ENCODE assay signal across 15 cellular contexts in the genomic region with DNA sequence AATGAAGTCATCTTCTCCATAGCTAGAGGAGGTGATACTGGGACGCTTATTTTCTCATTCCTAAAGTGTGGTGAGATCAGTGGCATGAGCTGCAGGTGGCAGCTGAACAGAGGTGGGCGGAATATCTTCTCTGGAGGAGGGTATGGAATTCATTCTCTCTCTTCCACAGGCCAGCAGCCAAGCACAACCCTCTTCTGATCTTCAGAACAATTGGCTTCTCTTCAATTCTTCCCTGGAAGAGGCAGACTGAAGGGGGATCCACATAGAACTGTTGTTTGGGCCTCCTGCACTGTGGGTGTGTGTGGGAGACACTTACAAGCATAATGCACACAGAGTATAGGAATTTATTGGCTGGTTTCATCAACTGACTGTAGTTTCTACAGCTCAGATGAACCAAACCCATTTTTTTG.
DNase-seq lines count a peak whose midpoint lies in the region; ATAC-seq, FAIRE-seq and TF ChIP-seq lines count a peak whose summit lies in the region.
"Had no signal": no experiment of that assay in that cellular context is flagged by ENCODE, and none has a peak within 500 bp of the region (broad histone marks: within the 10 kb centered on the region; RNA-seq: fewer than 3 reads in every experiment).

No MANE protein-coding gene starts in this region.

- H3K9me3 ChIP-seq in astrocyte (ENCODE audit: insufficient read depth, low read depth, low read length) (no peaks in the 10 kb centered on the region), aorta (ENCODE audit: control insufficient read depth, low read length) (no peaks in the 10 kb centered on the region)
- H3K9me3 ChIP-seq: esophagus squamous epithelium, ovary, stomach had no signal

- 89 to 94% methylated on average over 2 of the region's 2 CpGs for WGBS in aorta, 2 donors

- peaks cover 35% of the 10 kb centered on the region for H3K4me1 Mint-ChIP-seq in astrocyte (ENCODE audit: low read depth, unreplicated experiment)
- H3K4me1 Mint-ChIP-seq in type B pancreatic cell (ENCODE audit: unreplicated experiment): peaks cover 42% of the 10 kb centered on the region

- H3K36me3 Mint-ChIP-seq in astrocyte (ENCODE audit: low read depth, unreplicated experiment) (no peaks in the 10 kb centered on the region), type B pancreatic cell (no peaks in the 10 kb centered on the region)

- no peak overlapping the region for H3K9ac ChIP-seq in astrocyte (ENCODE audit: low read length)

- H3K27me3 Mint-ChIP-seq in astrocyte (ENCODE audit: low read depth, unreplicated experiment) (no peaks in the 10 kb centered on the region), type B pancreatic cell (peaks cover 8% of the 10 kb centered on the region)
- H3K27me3 Mint-ChIP-seq: B cell had no signal

- H3K27me3 ChIP-seq in astrocyte (ENCODE audit: insufficient read depth, low read length): no peaks in the 10 kb centered on the region
- H3K27me3 ChIP-seq in aorta (ENCODE audit: control insufficient read depth in 1 of 2, insufficient read depth in 2 of 2, low read length in 1 of 2): no peaks in the 10 kb centered on the region
- H3K27me3 ChIP-seq: esophagus squamous epithelium, ovary, stomach had no signal

- no peak for FAIRE-seq in astrocyte (lab: Jason Lieb, UNC)

- H2AFZ ChIP-seq in astrocyte (ENCODE audit: low read depth, low read length): no peak overlapping the region
- H2AFZ ChIP-seq: PC-9 had no signal

- peak; percentile 51 for DNase-seq in stimulated activated CD4-positive, alpha-beta T cell treated with anti-CD3 and anti-CD28 coated beads, Interleukin-15, amount 100 ng/mL, for 24 hours
- no peak for DNase-seq in stimulated activated CD4-positive, alpha-beta T cell treated with anti-CD3 and anti-CD28 coated beads, Interleukin-12 subunit alpha, Interleukin-12 subunit beta, amount 100 ng/mL, for 4 hours
- peak; percentile 2 for DNase-seq in astrocyte (ENCODE audit: low read depth)
- peak; percentile 21 for DNase-seq in occipital lobe (lab: John Stamatoyannopoulos, UW)
- no peak for DNase-seq in type B pancreatic cell (ENCODE audit: extremely low spot score, unreplicated experiment)
- no peak for DNase-seq in aorta
- DNase-seq: esophagus squamous epithelium, KG1, NCI-H2171, ovary, stomach had no signal

- H3K9me3 Mint-ChIP-seq in astrocyte (ENCODE audit: unreplicated experiment) (peaks cover 8% of the 10 kb centered on the region), type B pancreatic cell (peaks cover 6% of the 10 kb centered on the region)

- H3K4me2 ChIP-seq in astrocyte (ENCODE audit: low read length): no peak overlapping the region

- H3K27ac Mint-ChIP-seq in astrocyte (ENCODE audit: unreplicated experiment): peak overlapping the region; percentile 58
- H3K27ac Mint-ChIP-seq in type B pancreatic cell: peak overlapping the region; percentile 45

- no peak for TF ChIP-seq CTCF in astrocyte (IDR thresholded peaks at IDR 0.05; ENCODE audit: insufficient read depth, low read depth, low read length)
- TF ChIP-seq CTCF in type B pancreatic cell (conservative IDR thresholded peaks at IDR 0.05): no peak

- no peak overlapping the region for H3K4me3 Mint-ChIP-seq in astrocyte (ENCODE audit: unreplicated experiment)
- no peak overlapping the region for H3K4me3 Mint-ChIP-seq in type B pancreatic cell
- H3K4me3 Mint-ChIP-seq: B cell had no signal

- H3K4me3 ChIP-seq in astrocyte (ENCODE audit: insufficient read depth, low read depth, low read length): no peak overlapping the region
- no peak overlapping the region for H3K4me3 ChIP-seq in aorta (ENCODE audit: low read length in 2 of 2)
- H3K4me3 ChIP-seq: esophagus squamous epithelium, ovary, PC-9, stomach had no signal

- H3K36me3 ChIP-seq in astrocyte (ENCODE audit: insufficient read depth, low read length) (no peaks in the 10 kb centered on the region), aorta (ENCODE audit: control insufficient read depth in 1 of 2, insufficient read depth in 2 of 2, low read length in 1 of 2) (no peaks in the 10 kb centered on the region)
- H3K36me3 ChIP-seq: esophagus squamous epithelium, ovary, stomach had no signal

- H3K27ac ChIP-seq in astrocyte (ENCODE audit: low read depth, low read length) (no peak overlapping the region), aorta (ENCODE audit: low read depth in 1 of 2, low read length in 2 of 2) (no peak overlapping the region)
- H3K27ac ChIP-seq: esophagus squamous epithelium, ovary, stomach had no signal

- no peaks in the 10 kb centered on the region for H4K20me1 ChIP-seq in astrocyte (ENCODE audit: insufficient read depth, low read length)

- ATAC-seq in HG03354 (IDR thresholded peaks at IDR 0.05; ENCODE audit: poor library complexity, severe bottlenecking, unreplicated experiment): no peak
- no peak for ATAC-seq in GM21360 (IDR thresholded peaks at IDR 0.05; ENCODE audit: unreplicated experiment)
- no peak for ATAC-seq in aorta (ENCODE audit: low FRiP score)

- intact Hi-C loops in aorta (cut with DNase I): no loop called here

- H3K4me1 ChIP-seq in astrocyte (ENCODE audit: insufficient read depth, low read length): peaks cover 4% of the 10 kb centered on the region
- H3K4me1 ChIP-seq in aorta (ENCODE audit: control insufficient read depth in 1 of 2, insufficient read depth in 2 of 2, low read length in 2 of 2): no peaks in the 10 kb centered on the region

- H3K79me2 ChIP-seq in astrocyte (ENCODE audit: insufficient read depth, low read length): no peaks in the 10 kb centered on the region

Comparison
In these comparisons a context has a peak if more than half of its experiments do, and no peak if none do; other contexts are left out.
1. DNase-seq: peak in stimulated activated CD4-positive, alpha-beta T cell treated with anti-CD3 and anti-CD28 coated beads, Interleukin-15, amount 100 ng/mL, for 24 hours (single experiment), astrocyte (single experiment) and occipital lobe (single experiment); none in stimulated activated CD4-positive, alpha-beta T cell treated with anti-CD3 and anti-CD28 coated beads, Interleukin-12 subunit alpha, Interleukin-12 subunit beta, amount 100 ng/mL, for 4 hours (single experiment), type B pancreatic cell (single experiment) and aorta (0 of 2).